In genomic region chr6:3724451-3725144, GRCh38 we compare ENCODE assay signal across 21 cellular contexts. TPM values are rescaled to one million over a fixed set of nuclear protein-coding genes. Genes with fewer than 3 reads are reported as not detected.
A peak's percentile ranks its signal among the peaks of the same experiment; 100 is the strongest.
DNase-seq lines count a peak whose midpoint lies in the region; ATAC-seq, FAIRE-seq and TF ChIP-seq lines count a peak whose summit lies in the region.
"Had no signal": no experiment of that assay in that cellular context is flagged by ENCODE, and none has a peak within 500 bp of the region (broad histone marks: within the 10 kb centered on the region; RNA-seq: fewer than 3 reads in every experiment).

No MANE protein-coding gene starts in this region.

- H2AFZ ChIP-seq in IMR-90 (replicated peaks; ENCODE audit: low read length, poor library complexity), result peak overlapping the region; percentile 71
- no peak overlapping the region for H2AFZ ChIP-seq in neural progenitor cell (replicated peaks)

- H3F3A ChIP-seq in neural progenitor cell (ENCODE audit: low read depth), result peaks cover 6% of the 10 kb centered on the region

- H2BK5ac ChIP-seq in IMR-90 (ENCODE audit: low read depth, low read length, poor library complexity, severe bottlenecking), result no peak overlapping the region

- no peak overlapping the region for H2BK20ac ChIP-seq in IMR-90 (ENCODE audit: low read depth, low read length)

- H4K8ac ChIP-seq in IMR-90 (ENCODE audit: low read depth in 2 of 2, low read length in 2 of 2), result no peak overlapping the region

- H3K36me3 Mint-ChIP-seq in endodermal cell (ENCODE audit: low read depth) (peaks cover 7% of the 10 kb centered on the region), neural progenitor cell (peaks cover 4% of the 10 kb centered on the region)

- H4K20me1 ChIP-seq in IMR-90 (ENCODE audit: insufficient read depth, low read length) (peaks cover 81% of the 10 kb centered on the region), neural progenitor cell (ENCODE audit: low read depth) (no peaks in the 10 kb centered on the region)

- H3K4me3 ChIP-seq in AG04450 (ENCODE audit: low read depth, low read length) (no peak overlapping the region), IMR-90 (ENCODE audit: insufficient read depth, low read depth, low read length) (no peak overlapping the region), endodermal cell (ENCODE audit: low read length) (no peak overlapping the region), neural progenitor cell (no peak overlapping the region)
- H3K4me3 ChIP-seq: colonic mucosa, SJCRH30, stomach had no signal

- in situ Hi-C loops in IMR-90 (cut with MboI; ENCODE audit: low sequenced_read_pairs), result loop anchor here (25.0 kb wide), 1 partner anchor 587 kb away; no protein-coding TSS in a partner anchor

- H4K5ac ChIP-seq in IMR-90 (ENCODE audit: low read depth, low read length), result no peak overlapping the region

- no peak overlapping the region for H2AK5ac ChIP-seq in IMR-90 (ENCODE audit: low read depth, low read length)

- H3K9ac ChIP-seq in IMR-90 (ENCODE audit: low read depth, low read length) (no peak overlapping the region), endodermal cell (ENCODE audit: extremely low read depth, low read length, poor library complexity, severe bottlenecking) (no peak overlapping the region), neural progenitor cell (no peak overlapping the region)

- CTCF ChIA-PET in AG04450 (lab: Charles Lee), result interaction anchor here (1.4 kb wide), 1 partner anchor 8 kb away, joined by 4 read pairs; no protein-coding TSS in a partner anchor
- CTCF ChIA-PET in IMR-90 (lab: Yijun Ruan, JAX), result interaction anchor here (0.6 kb wide), 2 partner anchors 224 to 236 kb away, joined by 3 to 6 read pairs; no protein-coding TSS in a partner anchor

- H3K4me2 ChIP-seq in IMR-90 (ENCODE audit: low read depth, low read length) (no peak overlapping the region), neural progenitor cell (no peak overlapping the region)

- no peak overlapping the region for H4K91ac ChIP-seq in IMR-90 (ENCODE audit: insufficient read depth, low read depth, low read length)

- no peak for ATAC-seq in IMR-90 (ENCODE audit: low read depth)
- ATAC-seq in GM21423 (IDR thresholded peaks at IDR 0.05; ENCODE audit: unreplicated experiment), result no peak
- ATAC-seq: HepG2 had no signal

- peaks cover 9% of the 10 kb centered on the region for H3K9me3 Mint-ChIP-seq in endodermal cell
- H3K9me3 Mint-ChIP-seq in neural progenitor cell, result no peaks in the 10 kb centered on the region

- no peak overlapping the region for H3K18ac ChIP-seq in IMR-90 (ENCODE audit: low read depth, low read length)

- H3K4me1 ChIP-seq in IMR-90 (ENCODE audit: control insufficient read depth, insufficient read depth, low read length) (no peaks in the 10 kb centered on the region), endodermal cell (ENCODE audit: control insufficient read depth, insufficient read depth, low read length) (peaks cover 3% of the 10 kb centered on the region), neural progenitor cell (peaks cover 7% of the 10 kb centered on the region)
- H3K4me1 ChIP-seq: colonic mucosa had no signal

- H3K4me1 Mint-ChIP-seq in endodermal cell (peaks cover 25% of the 10 kb centered on the region), neural progenitor cell (peaks cover 41% of the 10 kb centered on the region)

- intact Hi-C loops in IMR-90 (cut with micrococcal nuclease), result no loop called here

- peaks cover 24% of the 10 kb centered on the region; the same call in 1 of the 2 replicates for H3K9me1 ChIP-seq in IMR-90 (ENCODE audit: insufficient read depth, low read length)

- no peak overlapping the region for H2BK120ac ChIP-seq in IMR-90 (ENCODE audit: low read depth, low read length)

- no peak for DNase-seq in AG04450 (ENCODE audit: low read depth, low spot score)
- DNase-seq in IMR-90, result no peak
- no peak for DNase-seq in endodermal cell
- DNase-seq in neural progenitor cell (ENCODE audit: low spot score), result no peak
- DNase-seq in iPS-NIHi11 (ENCODE audit: low spot score), result no peak
- no peak for DNase-seq in Ammon's horn (ENCODE audit: low spot score)
- no peak for DNase-seq in RCC 7860 (ENCODE audit: low spot score)
- DNase-seq: activated CD4-positive, CD25-positive, alpha-beta regulatory T cell treated with anti-CD3 and anti-CD28 coated beads, Interleukin-2, amount 50 U/mL, for 72 hours; colonic mucosa; glutamatergic neuron; MM.1S; NCI-H1930; NCI-H510A; retina; SJCRH30; stimulated activated CD4-positive, alpha-beta T cell treated with anti-CD3 and anti-CD28 coated beads, Interleukin-1b, Interleukin-23, amount 100 ng/mL, for 48 hours; stomach had no signal

- H3K27ac Mint-ChIP-seq in endodermal cell, result no peak overlapping the region
- H3K27ac Mint-ChIP-seq in neural progenitor cell, result peak overlapping the region; percentile 69

- BruUV-seq in IMR-90 (replicated peaks; lab: Mats Ljungman, UMichigan), result no TSS peak

- H3K27me3 Mint-ChIP-seq in endodermal cell (ENCODE audit: insufficient read depth), result no peaks in the 10 kb centered on the region
- peaks cover 2% of the 10 kb centered on the region for H3K27me3 Mint-ChIP-seq in neural progenitor cell (ENCODE audit: insufficient read depth, low read depth)

- TF ChIP-seq POLR2A in IMR-90 (IDR thresholded peaks at IDR 0.05; ENCODE audit: low read depth, low read length), result no peak

- H3K14ac ChIP-seq in IMR-90 (replicated peaks; ENCODE audit: low read depth, low read length), result no peak overlapping the region; the same call in 1 of the 2 replicates

- FAIRE-seq in RCC 7860 (lab: Jason Lieb, UNC), result no peak
- FAIRE-seq: HepG2, islet of Langerhans had no signal

- TF ChIP-seq CTCF in AG04450 (IDR thresholded peaks at IDR 0.05; ENCODE audit: low read depth, low read length) (no peak), IMR-90 (conservative IDR thresholded peaks at IDR 0.05; ENCODE audit: low read depth, low read length) (no peak), endodermal cell (conservative IDR thresholded peaks at IDR 0.05) (no peak), neural progenitor cell (IDR thresholded peaks at IDR 0.05) (no peak)

- H2AK9ac ChIP-seq in IMR-90 (replicated peaks; ENCODE audit: low read depth, low read length, poor library complexity), result peak overlapping the region; percentile 52

- dilution Hi-C loops in IMR-90 (cut with HindIII; ENCODE audit: low sequenced_read_pairs, unreplicated experiment), result no loop called here

- H3K27me3 ChIP-seq in AG04450 (ENCODE audit: control insufficient read depth, insufficient read depth, low read length) (no peaks in the 10 kb centered on the region), IMR-90 (ENCODE audit: control insufficient read depth, insufficient read depth, low read length) (no peaks in the 10 kb centered on the region), endodermal cell (ENCODE audit: control insufficient read depth, insufficient read depth, low read length, poor library complexity, severe bottlenecking) (no peaks in the 10 kb centered on the region), neural progenitor cell (no peaks in the 10 kb centered on the region)
- H3K27me3 ChIP-seq: colonic mucosa, SJCRH30, stomach had no signal

- H3K56ac ChIP-seq in IMR-90 (ENCODE audit: extremely low read depth, insufficient read depth, low read length), result no peak overlapping the region

- no peak overlapping the region for H3K23ac ChIP-seq in IMR-90 (ENCODE audit: low read depth, low read length)

- peaks cover 32 to 75% of the 10 kb centered on the region in 2 experiments for H3K79me1 ChIP-seq in IMR-90 (ENCODE audit: low read depth in 1 of 2, low read length in 2 of 2)

- 73% methylated on average over 5 of the region's 22 CpGs; no CpG with 5 or more reads in 1 of the 2 experiments for WGBS in IMR-90 (ENCODE audit: extremely low coverage in 2 of 2, insufficient read length in 1 of 2), 2 experiments
- WGBS in endodermal cell (ENCODE audit: insufficient coverage in 1 of 2, insufficient read length in 1 of 2), 2 experiments, result 85 to 91% methylated on average over 8 to 22 of the region's 22 CpGs

- no peak overlapping the region for H3K4ac ChIP-seq in IMR-90 (ENCODE audit: low read depth, low read length)

- POLR2A ChIA-PET in AG04450 (lab: Yijun Ruan, JAX) (no interaction called here), IMR-90 (lab: Charles Lee; ENCODE audit: unreplicated experiment) (interaction anchor here (0.5 kb wide), 1 partner anchor 160 kb away, joined by 4 read pairs; no protein-coding TSS in a partner anchor)

- no peak overlapping the region for H2BK15ac ChIP-seq in IMR-90 (ENCODE audit: low read depth, low read length)

- H3K27ac ChIP-seq in AG04450 (ENCODE audit: low read depth, low read length) (peak overlapping the region; percentile 21), IMR-90 (ENCODE audit: insufficient read depth, low read length) (no peak overlapping the region), endodermal cell (ENCODE audit: low read depth, low read length) (peak overlapping the region; percentile 68), neural progenitor cell (no peak overlapping the region)
- H3K27ac ChIP-seq: colonic mucosa, epithelial cell of prostate, stomach had no signal

- H3K4me3 Mint-ChIP-seq in endodermal cell (no peak overlapping the region), neural progenitor cell (no peak overlapping the region)

- TF ChIP-seq RAD21 in IMR-90 (IDR thresholded peaks at IDR 0.05; ENCODE audit: low read length), result no peak

- peaks cover 9% of the 10 kb centered on the region; the same call in 1 of the 2 replicates for H3K9me3 ChIP-seq in AG04450 (ENCODE audit: control insufficient read depth, insufficient read depth, low read length)
- no peaks in the 10 kb centered on the region for H3K9me3 ChIP-seq in IMR-90 (ENCODE audit: control insufficient read depth, insufficient read depth, low read length)
- peaks cover 4% of the 10 kb centered on the region for H3K9me3 ChIP-seq in endodermal cell (ENCODE audit: control insufficient read depth, low read length)
- no peaks in the 10 kb centered on the region for H3K9me3 ChIP-seq in neural progenitor cell (ENCODE audit: low read depth)
- H3K9me3 ChIP-seq: colonic mucosa, SJCRH30, stomach had no signal

- no peaks in the 10 kb centered on the region for H3K79me2 ChIP-seq in neural progenitor cell (ENCODE audit: low read depth)

- H3K36me3 ChIP-seq in IMR-90 (ENCODE audit: control insufficient read depth, insufficient read depth, low read length) (peaks cover 69% of the 10 kb centered on the region), endodermal cell (ENCODE audit: control insufficient read depth, insufficient read depth, low read length) (no peaks in the 10 kb centered on the region), neural progenitor cell (no peaks in the 10 kb centered on the region)
- H3K36me3 ChIP-seq: colonic mucosa had no signal

TF ChIP-seq in IMR-90, 13 proteins besides CTCF, POLR2A, EP300 and RAD21 (continues in another document):
- TF ChIP-seq BHLHE40 (IDR thresholded peaks at IDR 0.05; ENCODE audit: low read depth, low read length), result no peak

RNA-seq across cellular contexts. Expression of gene PXDC1, which starts 26.9 kb away (rescaled TPM):
- 13.5 and 26.5 TPM in 2 replicates for polyA plus RNA-seq in AG04450 (2011; rRNA removed)
- polyA minus RNA-seq in AG04450 (2011; rRNA and poly(A)+ RNA removed), result 16.0 and 22.0 TPM in 2 replicates
- total RNA-seq in IMR-90 (2012; rRNA removed), result 66.4 and 72.2 TPM in 2 replicates
- 56.7 and 63.3 TPM in 2 replicates for polyA plus RNA-seq in IMR-90 (2012; rRNA removed)
- polyA plus RNA-seq in IMR-90 (2012; cell fraction: cytosol; rRNA removed), result 42.0 and 49.1 TPM in 2 replicates
- polyA plus RNA-seq in IMR-90 (2012; cell fraction: nucleus; rRNA removed; ENCODE audit: low replicate concordance), result 40.5 and 49.4 TPM in 2 replicates
- 1 to 10 TPM; 3.3 to 4.6 TPM for total RNA-seq in endodermal cell
- polyA plus RNA-seq in endodermal cell (2013, experiment 1 of 2), result 8.0 TPM
- 9.8 TPM for polyA plus RNA-seq in endodermal cell (2013, experiment 2 of 2)
- 1.5 and 2.0 TPM in 2 replicates for total RNA-seq in neural progenitor cell (ENCODE audit: low replicate concordance)

Comparison
In these comparisons a context has a peak if more than half of its experiments do, and no peak if none do; other contexts are left out.
1. H3K27ac ChIP-seq: peak in AG04450 (single experiment) and endodermal cell (single experiment); none in IMR-90 (single experiment) and neural progenitor cell (single experiment).
2. RNA of gene PXDC1, which starts 26.9 kb away (total RNA-seq): 66.4 to 72.2 TPM in IMR-90; 3.3 to 4.6 TPM in endodermal cell and 1.5 to 2.0 TPM in neural progenitor cell; every median in the first group is over 10 times any median in the second.